Comparison of ENCODE assay signal across 23 cellular contexts in genomic region chr10:390449-391100, GRCh38.
"Had no signal": no experiment of that assay in that cellular context is flagged by ENCODE, and none has a peak within 500 bp of the region (broad histone marks: within the 10 kb centered on the region; RNA-seq: fewer than 3 reads in every experiment).

No MANE protein-coding gene starts in this region.

- H3K27me3 Mint-ChIP-seq: stimulated activated naive CD8-positive, alpha-beta T cell treated with anti-CD3 and anti-CD28 coated beads, Interleukin-15, Interleukin-2, amounts not matched to agents 100 ng/mL and 50 ng/mL, for 24 hours had no signal

- H3K4me1 ChIP-seq: prostate gland, uterus had no signal

- H3K36me3 Mint-ChIP-seq: memory B cell; natural killer cell; stimulated activated memory B cell treated with anti-CD40 and anti-IgM and Interleukin-4, amounts not matched to agents 10 μg/mL and 1 μg/mL and 100 μg/mL, for 72 hours had no signal

- ATAC-seq: esophagus mucosa; gastrocnemius medialis; natural killer cell; right cardiac atrium; stimulated activated memory B cell treated with anti-CD40 and anti-IgM and Interleukin-4, amounts not matched to agents 10 μg/mL and 1 μg/mL and 100 μg/mL, for 72 hours; upper lobe of right lung had no signal

- H3K27me3 ChIP-seq: dorsolateral prefrontal cortex, gastrocnemius medialis, heart left ventricle, hepatocyte, spleen, suprapubic skin, upper lobe of right lung, uterus had no signal

- H3K9me3 ChIP-seq: gastrocnemius medialis, heart left ventricle, prostate gland, spleen, suprapubic skin, upper lobe of right lung, uterus had no signal

- DNase-seq: cerebellar nuclear complex; cortex of kidney; effector CD4-positive, alpha-beta T cell; gastrocnemius medialis; kidney; natural killer cell; right cardiac atrium; spleen; stimulated activated CD4-positive, alpha-beta T cell treated with anti-CD3 and anti-CD28 coated beads, Interleukin-4, amount 100 ng/mL, for 4 hours; upper lobe of right lung; uterus had no signal

- H3K36me3 ChIP-seq: prostate gland, uterus had no signal

- H3K9me3 Mint-ChIP-seq: memory B cell; natural killer cell; stimulated activated naive CD8-positive, alpha-beta T cell treated with anti-CD3 and anti-CD28 coated beads, Interleukin-15, Interleukin-2, amounts not matched to agents 100 ng/mL and 50 ng/mL, for 24 hours had no signal

- FAIRE-seq: kidney had no signal

- H3K27ac ChIP-seq: epithelial cell of prostate, gastrocnemius medialis, heart left ventricle, hepatocyte, prostate gland, spleen, suprapubic skin, upper lobe of right lung, uterus had no signal

- H3K4me3 Mint-ChIP-seq: memory B cell; natural killer cell; stimulated activated memory B cell treated with anti-CD40 and anti-IgM and Interleukin-4, amounts not matched to agents 10 μg/mL and 1 μg/mL and 100 μg/mL, for 72 hours; stimulated activated naive CD8-positive, alpha-beta T cell treated with anti-CD3 and anti-CD28 coated beads, Interleukin-15, Interleukin-2, amounts not matched to agents 100 ng/mL and 50 ng/mL, for 24 hours had no signal

- H3K4me3 ChIP-seq: dorsolateral prefrontal cortex, gastrocnemius medialis, heart left ventricle, hepatocyte, lung, prostate gland, skin epidermis, spleen, suprapubic skin, upper lobe of right lung, uterus had no signal

- H3K27ac Mint-ChIP-seq: memory B cell; natural killer cell; stimulated activated memory B cell treated with anti-CD40 and anti-IgM and Interleukin-4, amounts not matched to agents 10 μg/mL and 1 μg/mL and 100 μg/mL, for 72 hours; stimulated activated naive CD8-positive, alpha-beta T cell treated with anti-CD3 and anti-CD28 coated beads, Interleukin-15, Interleukin-2, amounts not matched to agents 100 ng/mL and 50 ng/mL, for 24 hours had no signal
